In the genomic region with DNA sequence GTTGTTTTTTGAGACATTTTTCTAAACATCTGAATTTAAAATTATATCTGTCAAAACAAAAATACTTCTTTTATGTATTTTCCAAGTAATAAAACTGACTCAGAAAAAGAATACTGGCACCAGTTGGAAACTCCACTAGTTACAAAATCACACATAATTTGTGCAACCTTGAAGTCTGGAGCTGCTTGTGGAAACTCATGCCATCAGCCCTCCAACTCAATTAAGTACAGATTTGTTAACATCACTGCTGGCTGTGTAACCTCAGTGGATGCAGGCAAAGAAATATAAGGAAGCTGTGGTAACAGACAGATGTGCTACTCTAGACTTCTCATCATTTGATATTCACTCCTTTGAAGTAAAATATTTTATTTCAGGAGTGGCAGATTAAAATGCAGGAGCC, we compare ENCODE assay signal across 27 cellular contexts.
"Had no signal": no experiment of that assay in that cellular context is flagged by ENCODE, and none has a peak within 500 bp of the region (broad histone marks: within the 10 kb centered on the region; RNA-seq: fewer than 3 reads in every experiment).

No MANE protein-coding gene starts in this region.

- H3K4me1 ChIP-seq: prostate gland, spleen, tibial nerve, uterus had no signal

- H3K4me3 ChIP-seq: dorsolateral prefrontal cortex, heart right ventricle, lower lobe of right lung, prostate gland, right atrium auricular region, skin epidermis, spleen, thoracic aorta, tibial nerve, upper lobe of left lung, uterus had no signal

- H3K27me3 ChIP-seq: dorsolateral prefrontal cortex, heart right ventricle, right atrium auricular region, spleen, tibial nerve, upper lobe of left lung, uterus had no signal

- H3K9me3 ChIP-seq: heart right ventricle, lower lobe of right lung, prostate gland, right atrium auricular region, spleen, thoracic aorta, tibial nerve, upper lobe of left lung, uterus had no signal

- H3K27ac ChIP-seq: dorsolateral prefrontal cortex, heart right ventricle, lower lobe of right lung, prostate gland, right atrium auricular region, skin epidermis, spleen, thoracic aorta, tibial nerve, upper lobe of left lung, uterus had no signal

- ATAC-seq: heart right ventricle; left colon; left ventricle myocardium superior; lower lobe of right lung; naive thymus-derived CD8-positive, alpha-beta T cell; sciatic nerve; stimulated activated memory B cell treated with anti-CD40 and anti-IgM and Interleukin-4, amounts not matched to agents 10 μg/mL and 1 μg/mL and 100 μg/mL, for 72 hours; stimulated activated naive CD8-positive, alpha-beta T cell treated with anti-CD3 and anti-CD28 coated beads, Interleukin-15, Interleukin-2, amounts not matched to agents 100 U/mL and 50 U/mL, for 24 hours had no signal

- H3K36me3 ChIP-seq: heart right ventricle, lower lobe of right lung, prostate gland, right atrium auricular region, spleen, thoracic aorta, tibial nerve, upper lobe of left lung, uterus had no signal

- DNase-seq: dorsolateral prefrontal cortex; effector CD4-positive, alpha-beta T cell; foreskin melanocyte; glutamatergic neuron; heart right ventricle; hippocampal formation; islet precursor cell; kidney glomerular epithelial cell; left colon; left ventricle myocardium superior; lower lobe of right lung; naive thymus-derived CD8-positive, alpha-beta T cell; nephron progenitor cell; nucleus accumbens; spleen; stimulated activated CD4-positive, alpha-beta T cell treated with anti-CD3 and anti-CD28 coated beads, Interleukin-4, amount 100 ng/mL, for 4 hours; stimulated activated naive CD8-positive, alpha-beta T cell treated with anti-CD3 and anti-CD28 coated beads, Interleukin-15, Interleukin-2, amounts not matched to agents 100 U/mL and 50 U/mL, for 24 hours; substantia nigra; upper lobe of left lung; uterus had no signal
